Comparison of ENCODE assay signal across 10 cellular contexts in genomic region chr11:104623518-104623917, GRCh38.
DNase-seq lines count a peak whose midpoint lies in the region; TF ChIP-seq lines count a peak whose summit lies in the region.
"Had no signal": no experiment of that assay in that cellular context is flagged by ENCODE, and none has a peak within 500 bp of the region (broad histone marks: within the 10 kb centered on the region; RNA-seq: fewer than 3 reads in every experiment).

No MANE protein-coding gene starts in this region.

- H3K9me3 ChIP-seq in HUES64 (ENCODE audit: insufficient read depth, low read depth, low read length) (no peaks in the 10 kb centered on the region), tibial artery (no peaks in the 10 kb centered on the region)

- peaks cover 33% of the 10 kb centered on the region for H3K4me1 ChIP-seq in HUES64 (ENCODE audit: insufficient read depth, low read length)
- no peaks in the 10 kb centered on the region for H3K4me1 ChIP-seq in tibial artery

- DNase-seq in AG08396 (ENCODE audit: low spot score) (peak; percentile 24), astrocyte of the spinal cord (ENCODE audit: low read depth, low spot score) (peak; percentile 14), iris pigment epithelial cell (ENCODE audit: low read depth) (peak; percentile 91), HPDE6-E6E7 (ENCODE audit: extremely low spot score) (no peak), tibial artery (no peak), ecto neural progenitor cell (ENCODE audit: low spot score) (no peak)
- no peak for DNase-seq in stimulated activated CD4-positive, alpha-beta T cell treated with anti-CD3 and anti-CD28 coated beads, Interleukin-4, amount 100 ng/mL, for 1 hour
- DNase-seq: DMS79, foreskin melanocyte had no signal

- no peak overlapping the region for H3K4me3 ChIP-seq in HUES64 (ENCODE audit: low read length)
- no peak overlapping the region for H3K4me3 ChIP-seq in astrocyte of the spinal cord (ENCODE audit: low read depth, low read length)
- H3K4me3 ChIP-seq in tibial artery = no peak overlapping the region

- H3K27me3 ChIP-seq in HUES64 (ENCODE audit: insufficient read depth, low read length) (no peaks in the 10 kb centered on the region), tibial artery (no peaks in the 10 kb centered on the region)

- no peak overlapping the region for H3K9ac ChIP-seq in HUES64 (ENCODE audit: low read depth, low read length)

- H3K27ac ChIP-seq in HUES64 (ENCODE audit: low read depth, low read length) (peak overlapping the region; percentile 87), tibial artery (no peak overlapping the region)

- no CpG with 5 or more reads among the region's 1 CpG for WGBS in HUES64

- TF ChIP-seq CTCF in astrocyte of the spinal cord (IDR thresholded peaks at IDR 0.05; ENCODE audit: low read depth, low read length) = no peak
- TF ChIP-seq CTCF in tibial artery (IDR thresholded peaks at IDR 0.05) = no peak

- intact Hi-C loops in tibial artery (cut with DNase I; ENCODE audit: low total_unique reads) = no loop called here

- in situ Hi-C loops in astrocyte of the spinal cord (cut with HindIII; ENCODE audit: low sequenced_read_pairs) = no loop called here

- H3K36me3 ChIP-seq in HUES64 (ENCODE audit: insufficient read depth, low read length) (no peaks in the 10 kb centered on the region), tibial artery (no peaks in the 10 kb centered on the region)

Comparison
In these comparisons a context has a peak if more than half of its experiments do, and no peak if none do; other contexts are left out.
1. DNase-seq: peak in AG08396 (single experiment), astrocyte of the spinal cord (single experiment) and iris pigment epithelial cell (single experiment); none in HPDE6-E6E7 (single experiment), tibial artery (0 of 2), ecto neural progenitor cell (single experiment) and stimulated activated CD4-positive, alpha-beta T cell treated with anti-CD3 and anti-CD28 coated beads, Interleukin-4, amount 100 ng/mL, for 1 hour (single experiment).